ENCODE assay signal across 29 cellular contexts in genomic region chr10:91238191-91238590, GRCh38. TPM values are rescaled to one million over a fixed set of nuclear protein-coding genes. Genes with fewer than 3 reads are reported as not detected.
DNase-seq lines count a peak whose midpoint lies in the region; ATAC-seq, FAIRE-seq and TF ChIP-seq lines count a peak whose summit lies in the region.
"Had no signal": no experiment of that assay in that cellular context is flagged by ENCODE, and none has a peak within 500 bp of the region (broad histone marks: within the 10 kb centered on the region; RNA-seq: fewer than 3 reads in every experiment).

No MANE protein-coding gene starts in this region.

- peaks cover 3% of the 10 kb centered on the region; the same call in 1 of the 2 replicates for H3K27me3 ChIP-seq in H9 (ENCODE audit: insufficient read depth, low read length)
- no peaks in the 10 kb centered on the region for H3K27me3 ChIP-seq in keratinocyte (ENCODE audit: control insufficient read depth, extremely low read depth, insufficient read depth, low read length)
- no peaks in the 10 kb centered on the region for H3K27me3 ChIP-seq in testis
- H3K27me3 ChIP-seq: BLaER1, SJCRH30 had no signal

- H2BK15ac ChIP-seq in H9 (ENCODE audit: low read depth, low read length): no peak overlapping the region

- no peak overlapping the region for H3K56ac ChIP-seq in H9 (ENCODE audit: insufficient read length, low read depth, low read length)

- no peak overlapping the region for H3K27ac ChIP-seq in H9 (ENCODE audit: insufficient read length, low read depth, low read length)
- no peak overlapping the region for H3K27ac ChIP-seq in keratinocyte (ENCODE audit: control insufficient read depth, insufficient read depth, low read length)
- H3K27ac ChIP-seq in testis: no peak overlapping the region
- H3K27ac ChIP-seq: BLaER1, SJCRH30 had no signal

- H2BK120ac ChIP-seq in H9 (ENCODE audit: low read depth, low read length, poor library complexity, severe bottlenecking): no peak overlapping the region

- ATAC-seq in activated T-cell treated with anti-CD3 and anti-CD28 coated beads, Interleukin-2, amount 50 U/mL, for 72 hours (replicated peaks in 1 of 2): no peak
- ATAC-seq in effector memory CD8-positive, alpha-beta T cell (replicated peaks): no peak
- ATAC-seq in left ventricle myocardium superior: no peak
- ATAC-seq: K562, PC-3, SK-N-SH treated with all-trans-retinoic acid at 6 μM for 48 hours had no signal

- H2BK12ac ChIP-seq in H9 (ENCODE audit: insufficient read length, low read depth, low read length): no peak overlapping the region

- no peak overlapping the region for H2AFZ ChIP-seq in H9 (ENCODE audit: low read length)
- H2AFZ ChIP-seq in keratinocyte (ENCODE audit: control insufficient read depth, low read length): peak overlapping the region; percentile 67

- H4K5ac ChIP-seq in H9 (ENCODE audit: insufficient read length, low read depth, low read length): no peak overlapping the region

- H3K14ac ChIP-seq in H9 (ENCODE audit: insufficient read depth, low read length): no peak overlapping the region

- no peak overlapping the region for H4K8ac ChIP-seq in H9 (replicated peaks; ENCODE audit: insufficient read length, low read depth, low read length)

- no peak for TF ChIP-seq CTCF in H9 (conservative IDR thresholded peaks at IDR 0.05)
- no peak for TF ChIP-seq CTCF in keratinocyte (optimal IDR thresholded peaks at IDR 0.05 in 1 of 3, IDR thresholded peaks at IDR 0.05 in 1 of 3, conservative IDR thresholded peaks at IDR 0.05 in 1 of 3; ENCODE audit: extremely low read depth in 1 of 3, insufficient read depth in 2 of 3, low read length in 3 of 3)
- no peak for TF ChIP-seq CTCF in testis (IDR thresholded peaks at IDR 0.05)

- H2AK5ac ChIP-seq in H9 (ENCODE audit: insufficient read length, low read length): no peak overlapping the region

- no peak overlapping the region for H4K91ac ChIP-seq in H9 (ENCODE audit: insufficient read length, low read depth, low read length)

- no peak overlapping the region for H3K18ac ChIP-seq in H9 (ENCODE audit: insufficient read length, low read depth, low read length)

- H4K20me1 ChIP-seq in H9 (ENCODE audit: control insufficient read depth, insufficient read depth, insufficient read length) (no peaks in the 10 kb centered on the region), keratinocyte (ENCODE audit: control insufficient read depth, extremely low read depth, insufficient read depth, low read length) (no peaks in the 10 kb centered on the region)

- H3K27me3 Mint-ChIP-seq in activated T-cell treated with anti-CD3 and anti-CD28 coated beads, Interleukin-2, amount 50 U/mL, for 72 hours (ENCODE audit: low read depth): no peaks in the 10 kb centered on the region
- H3K27me3 Mint-ChIP-seq in H9 (ENCODE audit: low read depth): peaks cover 72% of the 10 kb centered on the region
- no peaks in the 10 kb centered on the region for H3K27me3 Mint-ChIP-seq in effector memory CD8-positive, alpha-beta T cell
- H3K27me3 Mint-ChIP-seq: CD4-positive, CD25-positive, alpha-beta regulatory T cell had no signal

- WGBS in H9 (ENCODE audit: extremely low coverage, insufficient read length, low lambda C conversion rate): no CpG with 5 or more reads among the region's 1 CpG
- 72 to 75% methylated on average over 1 of the region's 1 CpG for WGBS in testis, 2 donors

- H3K79me2 ChIP-seq in H9 (ENCODE audit: insufficient read depth, low read length): no peaks in the 10 kb centered on the region
- H3K79me2 ChIP-seq in keratinocyte (ENCODE audit: control insufficient read depth, insufficient read depth, low read length): no peaks in the 10 kb centered on the region

- H2BK20ac ChIP-seq in H9 (ENCODE audit: low read depth, low read length, poor library complexity, severe bottlenecking): no peak overlapping the region

- DNase-seq in activated T-cell treated with anti-CD3 and anti-CD28 coated beads, Interleukin-2, amount 50 U/mL, for 72 hours: no peak
- DNase-seq in activated T-cell treated with anti-CD3 and anti-CD28 coated beads for 4 hours: no peak
- peak; percentile 32 for DNase-seq in H9
- DNase-seq in effector memory CD8-positive, alpha-beta T cell: no peak
- no peak for DNase-seq in keratinocyte (ENCODE audit: low read depth, low spot score)
- DNase-seq in HK-2 (ENCODE audit: unreplicated experiment): no peak
- DNase-seq in left ventricle myocardium superior: no peak
- DNase-seq in testis: no peak
- DNase-seq: 8988T; ACHN; CD4-positive, CD25-positive, alpha-beta regulatory T cell; DMS53; GOT3; Kasumi-1; MV-4-11; NCI-H1105; NCI-H1436 treated with DMSO at 0.1 percent for 48 hours; NCI-H187 treated with DMSO at 0.1 percent for 48 hours; NCI-H2107; NCI-H446 treated with DMSO at 0.1 percent for 48 hours; NCI-H526; NCI-H82; NK-92 treated with Interleukin-12 subunit alpha and Interleukin-12 subunit beta, amount 100 ng/mL, for 24 hours; PC-3; SJCRH30 had no signal

- H3K4me3 ChIP-seq in keratinocyte (ENCODE audit: control insufficient read depth in 2 of 3, extremely low read depth in 1 of 3, insufficient read depth in 2 of 3, low read depth in 1 of 3, low read length in 3 of 3) (no peak overlapping the region), testis (no peak overlapping the region)
- H3K4me3 ChIP-seq: BLaER1, K562, SJCRH30 had no signal

- H3K36me3 Mint-ChIP-seq in activated T-cell treated with anti-CD3 and anti-CD28 coated beads, Interleukin-2, amount 50 U/mL, for 72 hours (ENCODE audit: insufficient read depth in 2 of 2): peaks cover 2 to 3% of the 10 kb centered on the region in 2 donors
- no peaks in the 10 kb centered on the region for H3K36me3 Mint-ChIP-seq in H9 (ENCODE audit: insufficient read depth in 1 of 3, low read depth in 3 of 3)
- peaks cover 3% of the 10 kb centered on the region for H3K36me3 Mint-ChIP-seq in effector memory CD8-positive, alpha-beta T cell (ENCODE audit: insufficient read depth)

- intact Hi-C loops in left ventricle myocardium superior (cut with micrococcal nuclease): no loop called here
- intact Hi-C loops in testis (cut with DNase I; ENCODE audit: low total_unique reads): no loop called here

- peaks cover 6% of the 10 kb centered on the region for H3K4me1 Mint-ChIP-seq in activated T-cell treated with anti-CD3 and anti-CD28 coated beads, Interleukin-2, amount 50 U/mL, for 72 hours (ENCODE audit: low read depth)
- H3K4me1 Mint-ChIP-seq in H9: peaks cover 3% of the 10 kb centered on the region in 2 experiments; a peak in 2 of 4 replicates
- H3K4me1 Mint-ChIP-seq in effector memory CD8-positive, alpha-beta T cell (ENCODE audit: low read depth in 2 of 2): peaks cover 16 to 27% of the 10 kb centered on the region in 2 donors

- H3K4me3 Mint-ChIP-seq in activated T-cell treated with anti-CD3 and anti-CD28 coated beads, Interleukin-2, amount 50 U/mL, for 72 hours: no peak overlapping the region
- no peak overlapping the region for H3K4me3 Mint-ChIP-seq in H9
- H3K4me3 Mint-ChIP-seq in effector memory CD8-positive, alpha-beta T cell: no peak overlapping the region
- H3K4me3 Mint-ChIP-seq: CD4-positive, CD25-positive, alpha-beta regulatory T cell had no signal

- FAIRE-seq in keratinocyte (lab: Jason Lieb, UNC): peak; percentile 68
- FAIRE-seq: D721Med, K562 had no signal

- H3T11ph ChIP-seq in H9 (ENCODE audit: low read length): no peak overlapping the region

- H3K9me3 ChIP-seq in H9 (ENCODE audit: control insufficient read depth, low read depth, low read length) (no peaks in the 10 kb centered on the region), keratinocyte (ENCODE audit: control insufficient read depth, low read depth, low read length) (no peaks in the 10 kb centered on the region), testis (no peaks in the 10 kb centered on the region)
- H3K9me3 ChIP-seq: BLaER1, SJCRH30 had no signal

- no peaks in the 10 kb centered on the region for H3K4me1 ChIP-seq in H9 (ENCODE audit: insufficient read depth, low read length)
- no peaks in the 10 kb centered on the region for H3K4me1 ChIP-seq in keratinocyte (ENCODE audit: control insufficient read depth, extremely low read depth, insufficient read depth, low read length)
- no peaks in the 10 kb centered on the region for H3K4me1 ChIP-seq in testis
- H3K4me1 ChIP-seq: BLaER1, SJCRH30 had no signal

- H3K36me3 ChIP-seq in keratinocyte (ENCODE audit: control insufficient read depth in 2 of 2, extremely low read depth in 1 of 2, insufficient read depth in 2 of 2, low read length in 2 of 2): no peaks in the 10 kb centered on the region
- H3K36me3 ChIP-seq in testis (ENCODE audit: low read depth, missing control alignments): no peaks in the 10 kb centered on the region
- H3K36me3 ChIP-seq: SJCRH30 had no signal

- no peaks in the 10 kb centered on the region for H3K79me1 ChIP-seq in H9 (ENCODE audit: insufficient read depth, low read depth, low read length, poor library complexity, severe bottlenecking)

- no peak overlapping the region for H3K4me2 ChIP-seq in H9 (ENCODE audit: insufficient read depth, insufficient read length, low read length)
- no peak overlapping the region for H3K4me2 ChIP-seq in keratinocyte (ENCODE audit: control insufficient read depth, extremely low read depth, insufficient read depth, low read depth, low read length)
- H3K4me2 ChIP-seq: BLaER1 had no signal

- TF ChIP-seq POLR2A in testis (IDR thresholded peaks at IDR 0.05): no peak

- H3K9ac ChIP-seq in H9 (ENCODE audit: extremely low read depth, insufficient read length, low read length): no peak overlapping the region
- H3K9ac ChIP-seq in keratinocyte (ENCODE audit: control insufficient read depth, extremely low read depth, insufficient read depth, low read length): no peak overlapping the region
- H3K9ac ChIP-seq: BLaER1 had no signal

- peak overlapping the region; percentile 87 for H3K27ac Mint-ChIP-seq in activated T-cell treated with anti-CD3 and anti-CD28 coated beads, Interleukin-2, amount 50 U/mL, for 72 hours
- no peak overlapping the region for H3K27ac Mint-ChIP-seq in H9
- peak overlapping the region; percentile 18 to 74 for H3K27ac Mint-ChIP-seq in effector memory CD8-positive, alpha-beta T cell

- dilution Hi-C loops in keratinocyte (cut with MboI; ENCODE audit: extremely low pct_ligation_motif_present, low sequenced_read_pairs): no loop called here

- H3K23me2 ChIP-seq in H9 (ENCODE audit: insufficient read length, low read depth, low read length, poor library complexity, severe bottlenecking): no peaks in the 10 kb centered on the region

- no peak overlapping the region for H2BK5ac ChIP-seq in H9 (ENCODE audit: insufficient read length, low read length)

- no peak overlapping the region for H3K23ac ChIP-seq in H9 (ENCODE audit: insufficient read length, low read depth, low read length)

- no peaks in the 10 kb centered on the region for H3K9me3 Mint-ChIP-seq in activated T-cell treated with anti-CD3 and anti-CD28 coated beads, Interleukin-2, amount 50 U/mL, for 72 hours
- H3K9me3 Mint-ChIP-seq in H9: no peaks in the 10 kb centered on the region
- no peaks in the 10 kb centered on the region for H3K9me3 Mint-ChIP-seq in effector memory CD8-positive, alpha-beta T cell
- H3K9me3 Mint-ChIP-seq: CD4-positive, CD25-positive, alpha-beta regulatory T cell had no signal

- H3K9me1 ChIP-seq in keratinocyte (ENCODE audit: control insufficient read depth, extremely low read depth, insufficient read depth, low read length): no peaks in the 10 kb centered on the region

- no peak overlapping the region for H3K4ac ChIP-seq in H9 (ENCODE audit: low read depth, low read length)

RNA-seq across cellular contexts. Expression of gene PCGF5, which starts 17.7 kb away (rescaled TPM):
- 10 to 100 TPM; 69.0 to 69.5 TPM for total RNA-seq in activated T-cell treated with anti-CD3 and anti-CD28 coated beads, Interleukin-2, amount 50 U/mL, for 72 hours
- total RNA-seq in H9 (2021) (6.9 and 8.2 TPM in 2 replicates), left ventricle myocardium superior (71.4 TPM), testis (10 to 100 TPM; 36.8 to 50.2 TPM)
- polyA plus RNA-seq in keratinocyte (5.2 to 13.9 TPM (median 12.1 TPM) in 3 replicates), testis (ENCODE audit: insufficient read depth, low read depth, low replicate concordance) (68.9 TPM)
- 6.2 TPM for polyA plus RNA-seq in keratinocyte (2011; ENCODE audit: low read depth)
- polyA plus RNA-seq in keratinocyte (2011; cell fraction: cytosol; rRNA removed): 6.3 and 16.0 TPM in 2 replicates
- polyA plus RNA-seq in keratinocyte (2011; cell fraction: nucleus; rRNA removed): 3.5 and 4.1 TPM in 2 replicates
- 6.8 and 8.9 TPM in 2 replicates for polyA plus RNA-seq in keratinocyte (2012; ENCODE audit: low replicate concordance)
- 4.1 to 10.6 TPM (median 9.5 TPM) in 3 replicates for polyA minus RNA-seq in keratinocyte
- polyA minus RNA-seq in keratinocyte (2011; cell fraction: cytosol; rRNA and poly(A)+ RNA removed): 3.8 TPM
- 5.1 and 11.0 TPM in 2 replicates for polyA minus RNA-seq in keratinocyte (2011; cell fraction: nucleus; rRNA and poly(A)+ RNA removed)

Comparison
In these comparisons a context has a peak if more than half of its experiments do, and no peak if none do; other contexts are left out.
1. H3K27ac Mint-ChIP-seq: peak in activated T-cell treated with anti-CD3 and anti-CD28 coated beads, Interleukin-2, amount 50 U/mL, for 72 hours (single experiment) and effector memory CD8-positive, alpha-beta T cell (2 of 2); none in H9 (0 of 3).